Comparison of ENCODE assay signal across 10 cellular contexts in the genomic region with DNA sequence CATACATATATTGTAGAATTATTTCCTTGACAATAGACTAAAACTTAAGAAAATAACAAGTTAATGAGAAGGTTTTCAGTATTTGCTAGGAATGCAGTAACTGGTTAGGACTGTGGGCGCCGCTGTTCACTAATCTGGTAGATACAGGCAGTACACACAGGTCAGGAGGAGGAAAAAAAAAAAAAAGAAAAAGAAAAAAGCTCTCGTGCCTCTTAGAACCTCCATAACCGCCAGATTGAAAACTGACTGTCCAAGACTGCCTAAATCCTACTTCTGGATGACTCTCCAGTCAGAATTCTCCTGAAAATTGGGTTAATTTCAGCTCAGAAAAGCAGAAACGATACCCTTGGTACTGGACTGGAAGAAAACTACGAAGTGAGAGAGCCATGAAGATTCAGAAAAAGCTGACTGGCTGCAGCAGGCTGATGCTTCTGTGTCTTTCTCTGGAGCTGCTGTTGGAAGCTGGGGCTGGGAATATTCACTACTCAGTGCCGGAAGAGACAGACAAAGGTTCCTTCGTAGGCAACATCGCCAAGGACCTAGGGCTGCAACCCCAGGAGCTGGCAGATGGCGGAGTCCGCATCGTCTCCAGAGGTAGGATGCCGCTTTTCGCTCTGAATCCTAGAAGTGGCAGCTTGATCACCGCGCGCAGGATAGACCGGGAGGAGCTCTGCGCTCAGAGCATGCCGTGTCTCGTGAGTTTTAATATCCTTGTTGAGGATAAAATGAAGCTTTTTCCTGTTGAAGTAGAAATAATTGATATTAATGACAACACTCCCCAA. TPM values are rescaled to one million over a fixed set of nuclear protein-coding genes. Genes with fewer than 3 reads are reported as not detected.
DNase-seq lines count a peak whose midpoint lies in the region; ATAC-seq and TF ChIP-seq lines count a peak whose summit lies in the region.
"Had no signal": no experiment of that assay in that cellular context is flagged by ENCODE, and none has a peak within 500 bp of the region (broad histone marks: within the 10 kb centered on the region; RNA-seq: fewer than 3 reads in every experiment).

Gene PCDHGA1, plus strand, starts transcription at position 216 of the 782 bp plus-strand sequence.

- POLR2A ChIA-PET in T-cell (lab: Charles Lee): interaction anchor here (0.6 to 1.0 kb wide), 4 partner anchors 10 to 282 kb away, joined by 4 to 9 read pairs (median 5); partner anchors contain the start of gene TAF7 (in 1 of the 2)

- WGBS in gastroesophageal sphincter (ENCODE audit: low coverage in 1 of 2), 2 donors: 15 to 32% methylated on average over 9 to 17 of the region's 21 CpGs

- peaks cover 0 to 86% (median 0%) of the 10 kb centered on the region in 3 donors for H3K9me3 ChIP-seq in gastroesophageal sphincter

- peaks cover 10 to 43% (median 40%) of the 10 kb centered on the region in 3 donors for H3K9me3 Mint-ChIP-seq in T-cell

- H3K4me1 ChIP-seq in gastroesophageal sphincter: peaks cover 0 to 7% (median 0%) of the 10 kb centered on the region in 3 donors
- H3K4me1 ChIP-seq: right lobe of liver had no signal

- CTCF ChIA-PET in T-cell (lab: Charles Lee): interaction anchor here (0.6 to 3.7 kb wide), 13 partner anchors 9 to 328 kb away, joined by 3 to 28 read pairs (median 4); partner anchors contain the start of genes PCDHGB3 (in 2 of the 2), PCDHGA4 (in 1 of the 2) and TAF7 (in 1 of the 2)

- no peak within 1 kb of the TSS for H3K4me3 ChIP-seq in gastroesophageal sphincter
- H3K4me3 ChIP-seq: BLaER1, right lobe of liver had no signal

- intact Hi-C loops in Right ventricle myocardium superior (cut with DNase I): no loop called here

- H3K4me3 Mint-ChIP-seq in T-cell: peak within 1 kb of the TSS in 2 of 3 donors; percentile 17 to 47

- peaks cover 27% of the 10 kb centered on the region for H3K27me3 ChIP-seq in gastroesophageal sphincter
- H3K27me3 ChIP-seq: BLaER1, right lobe of liver had no signal

- H3K27me3 Mint-ChIP-seq in T-cell: peaks cover 61 to 81% of the 10 kb centered on the region in 2 donors

- H3K4me1 Mint-ChIP-seq in T-cell: peaks cover 7 to 13% (median 10%) of the 10 kb centered on the region in 3 donors

- DNase-seq in DMS153 (lab: John Stamatoyannopoulos, UW) (peak; percentile 0), DMS153 treated with DMSO at 0.1 percent for 48 hours (lab: John Stamatoyannopoulos, UW; ENCODE audit: unreplicated experiment) (no peak), T-cell (peak in 14 of 34 experiments; percentile 12 to 36 (median 20)), Right ventricle myocardium superior (no peak)
- no peak for DNase-seq in activated CD8-positive, alpha-beta memory T cell treated with anti-CD3 and anti-CD28 coated beads for 24 hours

- peaks cover 0 to 8% of the 10 kb centered on the region in 2 donors for H3K36me3 ChIP-seq in gastroesophageal sphincter
- H3K36me3 ChIP-seq: right lobe of liver had no signal

- no peak for TF ChIP-seq EP300 in gastroesophageal sphincter (IDR thresholded peaks at IDR 0.05)

- no peak for TF ChIP-seq POLR2A in gastroesophageal sphincter (IDR thresholded peaks at IDR 0.05)

- TF ChIP-seq CTCF in gastroesophageal sphincter (IDR thresholded peaks at IDR 0.05): no peak

- ATAC-seq in HG03095 (IDR thresholded peaks at IDR 0.05; ENCODE audit: unreplicated experiment) (peak; percentile 41), T-cell (replicated peaks in 1 of 4) (peak in 1 of 4 experiments; percentile 59), Right ventricle myocardium superior (ENCODE audit: poor library complexity) (peak; percentile 64), gastroesophageal sphincter (no peak), GM21381 (IDR thresholded peaks at IDR 0.05; ENCODE audit: unreplicated experiment) (no peak)
- ATAC-seq: right lobe of liver had no signal

- H3K36me3 Mint-ChIP-seq in T-cell: peaks cover 13% of the 10 kb centered on the region

- H3K27ac ChIP-seq in gastroesophageal sphincter: no peak within 1 kb of the TSS
- H3K27ac ChIP-seq: BLaER1, right lobe of liver had no signal

- H3K27ac Mint-ChIP-seq in T-cell: no peak within 1 kb of the TSS

RNA-seq across cellular contexts. Expression of gene PCDHGA1, which starts in this region (rescaled TPM):
- total RNA-seq in T-cell (under 1 TPM in 4 of 5 donors, not detected in 1; 0.16 to 0.38 (median 0.31) TPM), Right ventricle myocardium superior (2.7 TPM), gastroesophageal sphincter (1 to 10 TPM in 2 of 4 donors, under 1 TPM in 2; 0.67 to 1.3 (median 1.1) TPM)

Comparison
In these comparisons a context has a peak if more than half of its experiments do, and no peak if none do; other contexts are left out.
1. ATAC-seq: peak in HG03095 (single experiment) and Right ventricle myocardium superior (single experiment); none in gastroesophageal sphincter (single experiment) and GM21381 (single experiment).